In genomic region chr5:44770936-44771717, GRCh38 we compare ENCODE assay signal across 14 cellular contexts.
"Had no signal": no experiment of that assay in that cellular context is flagged by ENCODE, and none has a peak within 500 bp of the region (broad histone marks: within the 10 kb centered on the region; RNA-seq: fewer than 3 reads in every experiment).

No MANE protein-coding gene starts in this region.

- H3K4me1 ChIP-seq: lower lobe of right lung, parathyroid adenoma had no signal

- H3K9ac ChIP-seq: parathyroid adenoma had no signal

- ATAC-seq: effector memory CD8-positive, alpha-beta T cell; left cardiac atrium; lower lobe of right lung; stimulated activated naive CD8-positive, alpha-beta T cell treated with anti-CD3 and anti-CD28 coated beads, Interleukin-15, amount 100 ng/mL, for 72 hours had no signal

- H3K4me3 ChIP-seq: lower lobe of right lung, skin epidermis had no signal

- H3K79me2 ChIP-seq: parathyroid adenoma had no signal

- H3K9me3 ChIP-seq: lower lobe of right lung had no signal

- H2AFZ ChIP-seq: parathyroid adenoma had no signal

- H3K36me3 ChIP-seq: lower lobe of right lung had no signal

- H3K27ac ChIP-seq: epithelial cell of prostate, lower lobe of right lung, parathyroid adenoma, skin epidermis had no signal

- DNase-seq: activated B cell treated with CpG ODN at 0.5 μM for 24 hours; activated CD4-positive, alpha-beta T cell treated with anti-CD3 and anti-CD28 coated beads, Interleukin-2, amount 10 ng/mL, durations not matched to agents 7 days and 5 days; amygdala; cortex of kidney; effector memory CD8-positive, alpha-beta T cell; glutamatergic neuron; left cardiac atrium; lower lobe of right lung; naive B cell; stimulated activated CD4-positive, alpha-beta T cell treated with anti-CD3 and anti-CD28 coated beads, Interleukin-4, amount 100 ng/mL, for 4 hours; stimulated activated naive CD8-positive, alpha-beta T cell treated with anti-CD3 and anti-CD28 coated beads, Interleukin-15, amount 100 ng/mL, for 72 hours had no signal
